1 cellular context compared by ENCODE assay signal in the genomic region with DNA sequence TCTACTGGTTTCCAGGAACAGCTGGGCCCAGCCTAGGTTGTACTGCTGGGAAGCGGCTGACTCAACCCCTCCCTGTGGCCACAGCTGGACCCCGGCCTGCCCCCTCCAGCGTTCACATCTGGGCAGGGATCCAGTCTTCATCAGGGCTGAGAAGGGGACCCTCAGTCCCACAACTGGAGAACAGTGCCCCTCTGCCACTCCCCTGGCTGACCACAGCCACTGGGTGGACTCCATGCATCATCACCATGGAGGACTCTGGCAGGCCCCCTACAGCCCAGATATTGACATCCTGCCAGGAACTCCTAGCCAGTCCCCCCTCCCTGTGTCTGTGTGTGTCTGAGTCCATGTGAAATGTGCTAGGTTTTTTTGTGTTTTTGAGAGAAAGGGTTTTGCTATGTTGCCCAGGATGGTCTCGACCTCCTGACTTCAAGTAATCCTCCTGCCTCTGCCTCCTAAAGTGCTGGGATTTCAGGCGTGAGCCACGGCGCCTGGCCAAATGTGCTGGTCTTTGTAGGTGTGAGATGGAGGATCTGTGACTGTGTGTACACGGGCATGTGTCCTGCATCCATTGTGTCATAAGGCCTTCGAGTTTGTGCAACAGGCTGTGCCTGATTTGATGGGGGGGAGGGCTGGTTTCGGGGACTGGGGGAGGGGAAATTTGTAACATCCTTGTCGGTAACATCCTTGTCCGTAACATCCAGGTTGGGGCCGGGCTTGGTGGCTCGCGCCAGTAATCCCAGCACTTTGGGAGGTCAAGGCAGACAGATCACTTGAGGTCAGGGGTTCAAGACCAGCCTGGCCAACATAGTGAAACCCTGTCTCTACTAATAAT.
TF ChIP-seq lines count a peak whose summit lies in the region.

No MANE protein-coding gene starts in this region.

TF ChIP-seq in H1, 55 proteins besides CTCF, POLR2A, EP300 and RAD21:
- no peak for TF ChIP-seq CHD1 (IDR thresholded peaks at IDR 0.05; ENCODE audit: low read depth, low read length)
- no peak for TF ChIP-seq TAF1 (IDR thresholded peaks at IDR 0.05; ENCODE audit: low read depth, low read length)
- no peak for TF ChIP-seq SP2 (IDR thresholded peaks at IDR 0.05; ENCODE audit: low read length)
